ENCODE assay signal across 21 cellular contexts in genomic region chr22:48099671-48100070, GRCh38.
DNase-seq lines count a peak whose midpoint lies in the region; ATAC-seq and TF ChIP-seq lines count a peak whose summit lies in the region.
"Had no signal": no experiment of that assay in that cellular context is flagged by ENCODE, and none has a peak within 500 bp of the region (broad histone marks: within the 10 kb centered on the region; RNA-seq: fewer than 3 reads in every experiment).

No MANE protein-coding gene starts in this region.

- H3K79me2 ChIP-seq in OCI-LY3 (ENCODE audit: low read length): no peaks in the 10 kb centered on the region

- H3K4me3 ChIP-seq in OCI-LY3 (ENCODE audit: low read length) (no peak overlapping the region), thymus (ENCODE audit: low read length) (no peak overlapping the region)
- H3K4me3 ChIP-seq: heart right ventricle had no signal

- H3K9me3 ChIP-seq in OCI-LY3 (ENCODE audit: insufficient read depth, low read length): no peaks in the 10 kb centered on the region
- no peaks in the 10 kb centered on the region for H3K9me3 ChIP-seq in thymus (ENCODE audit: control insufficient read depth)
- H3K9me3 ChIP-seq: heart right ventricle had no signal

- TF ChIP-seq CTCF in OCI-LY3 (IDR thresholded peaks at IDR 0.05; ENCODE audit: low read depth, low read length): no peak

- H3K9ac ChIP-seq in OCI-LY3 (ENCODE audit: low read length): peak overlapping the region; percentile 75; the same call in 1 of the 2 replicates

- H3K36me3 ChIP-seq in OCI-LY3 (replicated peaks; ENCODE audit: low read depth, low read length): peaks cover 6% of the 10 kb centered on the region
- no peaks in the 10 kb centered on the region for H3K36me3 ChIP-seq in thymus (ENCODE audit: control insufficient read depth, insufficient read depth)
- H3K36me3 ChIP-seq: heart right ventricle had no signal

- H3K27me3 ChIP-seq in OCI-LY3 (ENCODE audit: low read depth, low read length): no peaks in the 10 kb centered on the region
- no peaks in the 10 kb centered on the region for H3K27me3 ChIP-seq in thymus (ENCODE audit: control insufficient read depth, insufficient read depth)

- DNase-seq in activated effector memory CD4-positive, alpha-beta T cell treated with anti-CD3 and anti-CD28 coated beads, Interleukin-2, amount 50 U/mL, for 16 hours: peak; percentile 41
- no peak for DNase-seq in activated effector memory CD4-positive, alpha-beta T cell treated with Interleukin-2 at 50 U/mL for 16 hours
- DNase-seq in left lobe of liver (ENCODE audit: low spot score) (peak; percentile 12), midbrain (lab: John Stamatoyannopoulos, UW) (no peak), GM03348 (ENCODE audit: low spot score) (no peak), NCI-H345 treated with DMSO at 0.1 percent for 48 hours (lab: John Stamatoyannopoulos, UW; ENCODE audit: unreplicated experiment) (no peak)
- DNase-seq: ACHN; activated CD4-positive, alpha-beta T cell treated with anti-CD3 and anti-CD28 coated beads, Interleukin-2, amount 50 U/mL, for 1 hour; DMS 273 treated with DMSO at 0.1 percent for 48 hours; GDM1; heart right ventricle; left ventricle myocardium superior; NCI-H1436 treated with DMSO at 0.1 percent for 48 hours; NCI-H526; occipital lobe; retina; SHP77; stimulated activated CD4-positive, alpha-beta T cell treated with anti-CD3 and anti-CD28 coated beads, Interleukin-12 subunit alpha, Interleukin-12 subunit beta, amount 100 ng/mL, for 4 hours had no signal

- H2AFZ ChIP-seq in OCI-LY3 (ENCODE audit: low read depth, low read length): no peak overlapping the region

- WGBS in thymus: 77% methylated on average over 9 of the region's 9 CpGs

- H3K27ac ChIP-seq in OCI-LY3 (ENCODE audit: low read length) (peak overlapping the region; percentile 98), thymus (ENCODE audit: low read depth) (peak overlapping the region; percentile 42)
- H3K27ac ChIP-seq: HL-60 had no signal

- peaks cover 41% of the 10 kb centered on the region for H3K4me1 ChIP-seq in OCI-LY3 (ENCODE audit: low read length)
- peaks cover 53% of the 10 kb centered on the region for H3K4me1 ChIP-seq in thymus (ENCODE audit: control insufficient read depth, insufficient read depth, low read length)

- peak overlapping the region; percentile 74 for H3K4me2 ChIP-seq in OCI-LY3 (ENCODE audit: low read length)

- no peak for ATAC-seq in left lobe of liver
- ATAC-seq: heart right ventricle, left ventricle myocardium superior had no signal

- no peaks in the 10 kb centered on the region for H4K20me1 ChIP-seq in OCI-LY3 (ENCODE audit: insufficient read depth, low read length)

Comparison
In these comparisons a context has a peak if more than half of its experiments do, and no peak if none do; other contexts are left out.
1. DNase-seq: peak in activated effector memory CD4-positive, alpha-beta T cell treated with anti-CD3 and anti-CD28 coated beads, Interleukin-2, amount 50 U/mL, for 16 hours (single experiment) and left lobe of liver (single experiment); none in activated effector memory CD4-positive, alpha-beta T cell treated with Interleukin-2 at 50 U/mL for 16 hours (single experiment), midbrain (single experiment), GM03348 (single experiment) and NCI-H345 treated with DMSO at 0.1 percent for 48 hours (single experiment).